In genomic region chr3:161217496-161217895, GRCh38 we compare ENCODE assay signal across 1 cellular context.
TF ChIP-seq lines count a peak whose summit lies in the region.

No MANE protein-coding gene starts in this region.

TF ChIP-seq in H1, 55 proteins besides CTCF, POLR2A, EP300 and RAD21:
- TF ChIP-seq USF2 (IDR thresholded peaks at IDR 0.05; ENCODE audit: low read length) (no peak), MAFK (IDR thresholded peaks at IDR 0.05; ENCODE audit: low read depth, low read length) (no peak), SP4 (IDR thresholded peaks at IDR 0.05; ENCODE audit: low read length) (no peak), POLR2AphosphoS5 (IDR thresholded peaks at IDR 0.05; ENCODE audit: low read depth, low read length) (no peak), CTBP2 (IDR thresholded peaks at IDR 0.05; ENCODE audit: borderline replicate concordance, insufficient read depth, insufficient read length, low read length) (no peak), KDM1A (IDR thresholded peaks at IDR 0.05; ENCODE audit: borderline replicate concordance, low read length) (no peak), KDM4A (IDR thresholded peaks at IDR 0.05; ENCODE audit: low read depth, low read length, severe bottlenecking) (no peak), TAF7 (optimal IDR thresholded peaks at IDR 0.05; ENCODE audit: borderline replicate concordance, low read depth, low read length) (no peak), SIX5 (IDR thresholded peaks at IDR 0.05; ENCODE audit: low read depth, low read length) (no peak), CEBPB (IDR thresholded peaks at IDR 0.05; ENCODE audit: low read depth, low read length) (no peak), TEAD4 (IDR thresholded peaks at IDR 0.05; ENCODE audit: low read depth, low read length) (no peak), ATF3 (IDR thresholded peaks at IDR 0.05; ENCODE audit: insufficient read depth, low read depth, low read length) (no peak), GABPA (IDR thresholded peaks at IDR 0.05; ENCODE audit: borderline replicate concordance, insufficient read depth, low read length) (no peak), SIN3A (conservative IDR thresholded peaks at IDR 0.05 in 1 of 2, IDR thresholded peaks at IDR 0.05 in 1 of 2; ENCODE audit: low read depth in 1 of 2, low read length in 2 of 2) (no peak), SAP30 (IDR thresholded peaks at IDR 0.05; ENCODE audit: insufficient read depth, insufficient replicate concordance, low read length) (no peak), RFX5 (IDR thresholded peaks at IDR 0.05; ENCODE audit: borderline replicate concordance, low read depth, low read length) (no peak)
- TF ChIP-seq, protein P1, sequence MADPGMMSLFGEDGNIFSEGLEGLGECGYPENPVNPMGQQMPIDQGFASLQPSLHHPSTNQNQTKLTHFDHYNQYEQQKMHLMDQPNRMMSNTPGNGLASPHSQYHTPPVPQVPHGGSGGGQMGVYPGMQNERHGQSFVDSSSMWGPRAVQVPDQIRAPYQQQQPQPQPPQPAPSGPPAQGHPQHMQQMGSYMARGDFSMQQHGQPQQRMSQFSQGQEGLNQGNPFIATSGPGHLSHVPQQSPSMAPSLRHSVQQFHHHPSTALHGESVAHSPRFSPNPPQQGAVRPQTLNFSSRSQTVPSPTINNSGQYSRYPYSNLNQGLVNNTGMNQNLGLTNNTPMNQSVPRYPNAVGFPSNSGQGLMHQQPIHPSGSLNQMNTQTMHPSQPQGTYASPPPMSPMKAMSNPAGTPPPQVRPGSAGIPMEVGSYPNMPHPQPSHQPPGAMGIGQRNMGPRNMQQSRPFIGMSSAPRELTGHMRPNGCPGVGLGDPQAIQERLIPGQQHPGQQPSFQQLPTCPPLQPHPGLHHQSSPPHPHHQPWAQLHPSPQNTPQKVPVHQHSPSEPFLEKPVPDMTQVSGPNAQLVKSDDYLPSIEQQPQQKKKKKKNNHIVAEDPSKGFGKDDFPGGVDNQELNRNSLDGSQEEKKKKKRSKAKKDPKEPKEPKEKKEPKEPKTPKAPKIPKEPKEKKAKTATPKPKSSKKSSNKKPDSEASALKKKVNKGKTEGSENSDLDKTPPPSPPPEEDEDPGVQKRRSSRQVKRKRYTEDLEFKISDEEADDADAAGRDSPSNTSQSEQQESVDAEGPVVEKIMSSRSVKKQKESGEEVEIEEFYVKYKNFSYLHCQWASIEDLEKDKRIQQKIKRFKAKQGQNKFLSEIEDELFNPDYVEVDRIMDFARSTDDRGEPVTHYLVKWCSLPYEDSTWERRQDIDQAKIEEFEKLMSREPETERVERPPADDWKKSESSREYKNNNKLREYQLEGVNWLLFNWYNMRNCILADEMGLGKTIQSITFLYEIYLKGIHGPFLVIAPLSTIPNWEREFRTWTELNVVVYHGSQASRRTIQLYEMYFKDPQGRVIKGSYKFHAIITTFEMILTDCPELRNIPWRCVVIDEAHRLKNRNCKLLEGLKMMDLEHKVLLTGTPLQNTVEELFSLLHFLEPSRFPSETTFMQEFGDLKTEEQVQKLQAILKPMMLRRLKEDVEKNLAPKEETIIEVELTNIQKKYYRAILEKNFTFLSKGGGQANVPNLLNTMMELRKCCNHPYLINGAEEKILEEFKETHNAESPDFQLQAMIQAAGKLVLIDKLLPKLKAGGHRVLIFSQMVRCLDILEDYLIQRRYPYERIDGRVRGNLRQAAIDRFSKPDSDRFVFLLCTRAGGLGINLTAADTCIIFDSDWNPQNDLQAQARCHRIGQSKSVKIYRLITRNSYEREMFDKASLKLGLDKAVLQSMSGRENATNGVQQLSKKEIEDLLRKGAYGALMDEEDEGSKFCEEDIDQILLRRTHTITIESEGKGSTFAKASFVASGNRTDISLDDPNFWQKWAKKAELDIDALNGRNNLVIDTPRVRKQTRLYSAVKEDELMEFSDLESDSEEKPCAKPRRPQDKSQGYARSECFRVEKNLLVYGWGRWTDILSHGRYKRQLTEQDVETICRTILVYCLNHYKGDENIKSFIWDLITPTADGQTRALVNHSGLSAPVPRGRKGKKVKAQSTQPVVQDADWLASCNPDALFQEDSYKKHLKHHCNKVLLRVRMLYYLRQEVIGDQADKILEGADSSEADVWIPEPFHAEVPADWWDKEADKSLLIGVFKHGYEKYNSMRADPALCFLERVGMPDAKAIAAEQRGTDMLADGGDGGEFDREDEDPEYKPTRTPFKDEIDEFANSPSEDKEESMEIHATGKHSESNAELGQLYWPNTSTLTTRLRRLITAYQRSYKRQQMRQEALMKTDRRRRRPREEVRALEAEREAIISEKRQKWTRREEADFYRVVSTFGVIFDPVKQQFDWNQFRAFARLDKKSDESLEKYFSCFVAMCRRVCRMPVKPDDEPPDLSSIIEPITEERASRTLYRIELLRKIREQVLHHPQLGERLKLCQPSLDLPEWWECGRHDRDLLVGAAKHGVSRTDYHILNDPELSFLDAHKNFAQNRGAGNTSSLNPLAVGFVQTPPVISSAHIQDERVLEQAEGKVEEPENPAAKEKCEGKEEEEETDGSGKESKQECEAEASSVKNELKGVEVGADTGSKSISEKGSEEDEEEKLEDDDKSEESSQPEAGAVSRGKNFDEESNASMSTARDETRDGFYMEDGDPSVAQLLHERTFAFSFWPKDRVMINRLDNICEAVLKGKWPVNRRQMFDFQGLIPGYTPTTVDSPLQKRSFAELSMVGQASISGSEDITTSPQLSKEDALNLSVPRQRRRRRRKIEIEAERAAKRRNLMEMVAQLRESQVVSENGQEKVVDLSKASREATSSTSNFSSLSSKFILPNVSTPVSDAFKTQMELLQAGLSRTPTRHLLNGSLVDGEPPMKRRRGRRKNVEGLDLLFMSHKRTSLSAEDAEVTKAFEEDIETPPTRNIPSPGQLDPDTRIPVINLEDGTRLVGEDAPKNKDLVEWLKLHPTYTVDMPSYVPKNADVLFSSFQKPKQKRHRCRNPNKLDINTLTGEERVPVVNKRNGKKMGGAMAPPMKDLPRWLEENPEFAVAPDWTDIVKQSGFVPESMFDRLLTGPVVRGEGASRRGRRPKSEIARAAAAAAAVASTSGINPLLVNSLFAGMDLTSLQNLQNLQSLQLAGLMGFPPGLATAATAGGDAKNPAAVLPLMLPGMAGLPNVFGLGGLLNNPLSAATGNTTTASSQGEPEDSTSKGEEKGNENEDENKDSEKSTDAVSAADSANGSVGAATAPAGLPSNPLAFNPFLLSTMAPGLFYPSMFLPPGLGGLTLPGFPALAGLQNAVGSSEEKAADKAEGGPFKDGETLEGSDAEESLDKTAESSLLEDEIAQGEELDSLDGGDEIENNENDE (IDR thresholded peaks at IDR 0.05; ENCODE audit: insufficient replicate concordance, low read length) = no peak
- TF ChIP-seq, protein P2, sequence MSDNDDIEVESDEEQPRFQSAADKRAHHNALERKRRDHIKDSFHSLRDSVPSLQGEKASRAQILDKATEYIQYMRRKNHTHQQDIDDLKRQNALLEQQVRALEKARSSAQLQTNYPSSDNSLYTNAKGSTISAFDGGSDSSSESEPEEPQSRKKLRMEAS (IDR thresholded peaks at IDR 0.05) = no peak
TF ChIP-seq in H1: peak in this region for 0.
